8 cellular contexts compared by ENCODE assay signal in genomic region chr2:201257941-201258665, GRCh38. TPM values are rescaled to one million over a fixed set of nuclear protein-coding genes. Genes with fewer than 3 reads are reported as not detected.
DNase-seq lines count a peak whose midpoint lies in the region; ATAC-seq and TF ChIP-seq lines count a peak whose summit lies in the region.

No MANE protein-coding gene starts in this region.

- DNase-seq in A673 (ENCODE audit: low spot score) (peak; percentile 66), activated T-cell treated with anti-CD3 and anti-CD28 coated beads for 4 hours (peak; percentile 73), natural killer cell (peak; percentile 75)

- peak overlapping the region; percentile 78 for H3K4me2 ChIP-seq in OCI-LY1 (ENCODE audit: low read length)

- TF ChIP-seq CTCF in A673 (conservative IDR thresholded peaks at IDR 0.05; ENCODE audit: low read depth, low read length) (peak; percentile 24; the same call in 1 of the 2 replicates), OCI-LY1 (IDR thresholded peaks at IDR 0.05; ENCODE audit: low read length) (no peak), natural killer cell (IDR thresholded peaks at IDR 0.05) (no peak)

- CTCF ChIA-PET in A673 (lab: Charles Lee), result no interaction called here

- H3K27ac Mint-ChIP-seq in natural killer cell, result peak overlapping the region; percentile 100
- peak overlapping the region; percentile 97 for H3K27ac Mint-ChIP-seq in stimulated activated naive CD8-positive, alpha-beta T cell treated with anti-CD3 and anti-CD28 coated beads, Interleukin-15, Interleukin-2, amounts not matched to agents 100 ng/mL and 50 ng/mL, for 24 hours

- H4K20me1 ChIP-seq in OCI-LY1 (ENCODE audit: insufficient read depth, low read length), result no peaks in the 10 kb centered on the region

- H3K9me3 ChIP-seq in A673 (ENCODE audit: low read depth, low read length, poor library complexity, severe bottlenecking), result no peaks in the 10 kb centered on the region
- no peaks in the 10 kb centered on the region for H3K9me3 ChIP-seq in OCI-LY1 (ENCODE audit: low read length)

- peak overlapping the region; percentile 94 for H3K4me3 Mint-ChIP-seq in natural killer cell
- H3K4me3 Mint-ChIP-seq in stimulated activated naive CD8-positive, alpha-beta T cell treated with anti-CD3 and anti-CD28 coated beads, Interleukin-15, Interleukin-2, amounts not matched to agents 100 ng/mL and 50 ng/mL, for 24 hours, result peak overlapping the region; percentile 93

- H3K36me3 Mint-ChIP-seq in natural killer cell, result no peaks in the 10 kb centered on the region
- peaks cover 20% of the 10 kb centered on the region for H3K36me3 Mint-ChIP-seq in stimulated activated naive CD8-positive, alpha-beta T cell treated with anti-CD3 and anti-CD28 coated beads, Interleukin-15, Interleukin-2, amounts not matched to agents 100 ng/mL and 50 ng/mL, for 24 hours (ENCODE audit: low read depth)

- H3K27me3 Mint-ChIP-seq in natural killer cell (ENCODE audit: low read depth in 2 of 2), result no peaks in the 10 kb centered on the region
- H3K27me3 Mint-ChIP-seq in stimulated activated naive CD8-positive, alpha-beta T cell treated with anti-CD3 and anti-CD28 coated beads, Interleukin-15, Interleukin-2, amounts not matched to agents 100 ng/mL and 50 ng/mL, for 24 hours, result no peaks in the 10 kb centered on the region

- no peak overlapping the region for H2AFZ ChIP-seq in OCI-LY1 (ENCODE audit: low read length)

- intact Hi-C loops in A673 (cut with micrococcal nuclease; ENCODE audit: unreplicated experiment), result no loop called here
- intact Hi-C loops in natural killer cell (cut with micrococcal nuclease), result loop anchor here (1.0 to 5.0 kb wide), 3 partner anchors 22 to 371 kb away; partner anchors contain the start of genes NIF3L1 and PPIL3

- H3K4me3 ChIP-seq in A673 (ENCODE audit: low read depth, low read length, poor library complexity, severe bottlenecking) (peak overlapping the region; percentile 38), OCI-LY1 (ENCODE audit: low read depth, low read length, poor library complexity, severe bottlenecking) (peak overlapping the region; percentile 58)

- H3K27me3 ChIP-seq in A673 (replicated peaks; ENCODE audit: insufficient read depth, low read depth, low read length, poor library complexity) (no peaks in the 10 kb centered on the region), OCI-LY1 (ENCODE audit: insufficient read depth, low read length) (no peaks in the 10 kb centered on the region)

- peaks cover 23% of the 10 kb centered on the region for H3K79me2 ChIP-seq in OCI-LY1 (ENCODE audit: insufficient read depth, low read length)

- H3K9ac ChIP-seq in OCI-LY1 (ENCODE audit: low read length), result peak overlapping the region; percentile 66

- POLR2A ChIA-PET in A673 (lab: Charles Lee; ENCODE audit: low non-redundant PET), result no interaction called here

- ATAC-seq in GM18868 (IDR thresholded peaks at IDR 0.05; ENCODE audit: unreplicated experiment) (peak; percentile 58), HG03108 (IDR thresholded peaks at IDR 0.05; ENCODE audit: unreplicated experiment) (peak; percentile 70), esophagus mucosa (peak; percentile 88), natural killer cell (peak; percentile 53 to 83 (median 73))

- no peaks in the 10 kb centered on the region; the same call in 1 of the 2 replicates for H3F3A ChIP-seq in OCI-LY1 (ENCODE audit: insufficient read depth, low read length)

- H3K27ac ChIP-seq in A673 (ENCODE audit: low read depth, low read length, poor library complexity, severe bottlenecking) (peak overlapping the region; percentile 80), OCI-LY1 (ENCODE audit: low read depth, low read length, poor library complexity, severe bottlenecking) (peak overlapping the region; percentile 98)

- H3K9me2 ChIP-seq in OCI-LY1 (ENCODE audit: low read depth, low read length), result no peaks in the 10 kb centered on the region

- H3K4me1 ChIP-seq in A673 (ENCODE audit: insufficient read depth, low read length, poor library complexity, severe bottlenecking), result peaks cover 33% of the 10 kb centered on the region
- peaks cover 67% of the 10 kb centered on the region for H3K4me1 ChIP-seq in OCI-LY1 (ENCODE audit: insufficient read depth, low read length, severe bottlenecking)

- H3K9me3 Mint-ChIP-seq in natural killer cell, result no peaks in the 10 kb centered on the region
- H3K9me3 Mint-ChIP-seq in stimulated activated naive CD8-positive, alpha-beta T cell treated with anti-CD3 and anti-CD28 coated beads, Interleukin-15, Interleukin-2, amounts not matched to agents 100 ng/mL and 50 ng/mL, for 24 hours, result no peaks in the 10 kb centered on the region

- TSS peak; percentile 74 for BruUV-seq in A673 (replicated peaks; lab: Mats Ljungman, UMichigan)

- H3K4me1 Mint-ChIP-seq in natural killer cell, result peaks cover 66 to 77% of the 10 kb centered on the region in 2 donors
- peaks cover 89% of the 10 kb centered on the region for H3K4me1 Mint-ChIP-seq in stimulated activated naive CD8-positive, alpha-beta T cell treated with anti-CD3 and anti-CD28 coated beads, Interleukin-15, Interleukin-2, amounts not matched to agents 100 ng/mL and 50 ng/mL, for 24 hours (ENCODE audit: low read depth)

- no peaks in the 10 kb centered on the region for H3K36me3 ChIP-seq in A673 (ENCODE audit: insufficient read depth, low read length, poor library complexity, severe bottlenecking)
- no peaks in the 10 kb centered on the region for H3K36me3 ChIP-seq in OCI-LY1 (ENCODE audit: insufficient read depth, low read length)

RNA-seq across cellular contexts. Expression of gene CASP8, which starts 2.2 kb away (rescaled TPM):
- total RNA-seq in A673 (2021) (17.9 and 28.4 TPM in 2 replicates), esophagus mucosa (22.5 TPM), natural killer cell (100 to 1,000 TPM; 218 to 404 (median 347) TPM)

Comparison
In these comparisons a context has a peak if more than half of its experiments do, and no peak if none do; other contexts are left out.
1. Peak in every context shown above with its lines: DNase-seq, ATAC-seq, H3K4me3 ChIP-seq and H3K27ac ChIP-seq.